28 cellular contexts compared by ENCODE assay signal in genomic region chr7:37108615-37109014, GRCh38.
DNase-seq lines count a peak whose midpoint lies in the region; ATAC-seq and TF ChIP-seq lines count a peak whose summit lies in the region.
"Had no signal": no experiment of that assay in that cellular context is flagged by ENCODE, and none has a peak within 500 bp of the region (broad histone marks: within the 10 kb centered on the region; RNA-seq: fewer than 3 reads in every experiment).

No MANE protein-coding gene starts in this region.

- peak; percentile 88 for ATAC-seq in activated naive CD8-positive, alpha-beta T cell treated with anti-CD3 and anti-CD28 coated beads, Interleukin-2, amount 50 U/mL, for 24 hours
- no peak for ATAC-seq in IMR-90 (ENCODE audit: low read depth)
- peak; percentile 75 for ATAC-seq in stimulated activated naive CD8-positive, alpha-beta T cell treated with anti-CD3 and anti-CD28 coated beads, Interleukin-15, amount 100 ng/mL, for 72 hours
- ATAC-seq in GM23338 = no peak
- ATAC-seq in HG02623 (IDR thresholded peaks at IDR 0.05; ENCODE audit: unreplicated experiment) = no peak
- ATAC-seq: GM12878, left colon had no signal

- 0 out of 2 replicates have a peak overlapping the region, but pooled peaks have one; percentile 51 for H3K14ac ChIP-seq in IMR-90 (replicated peaks; ENCODE audit: low read depth, low read length)

- H3K4me1 Mint-ChIP-seq in activated naive CD8-positive, alpha-beta T cell treated with anti-CD3 and anti-CD28 coated beads, Interleukin-2, amount 50 U/mL, for 24 hours = peaks cover 42% of the 10 kb centered on the region
- H3K4me1 Mint-ChIP-seq in activated naive CD8-positive, alpha-beta T cell treated with anti-CD3 and anti-CD28 coated beads for 36 hours = peaks cover 20% of the 10 kb centered on the region
- H3K4me1 Mint-ChIP-seq in stimulated activated naive CD8-positive, alpha-beta T cell treated with anti-CD3 and anti-CD28 coated beads, Interleukin-15, amount 100 ng/mL, for 72 hours = peaks cover 20% of the 10 kb centered on the region
- H3K4me1 Mint-ChIP-seq in GM23338 = 0 out of 3 replicates have a peak, but pooled peaks cover 6% of the 10 kb centered on the region

- TF ChIP-seq CTCF in IMR-90 (conservative IDR thresholded peaks at IDR 0.05; ENCODE audit: low read depth, low read length) = no peak
- TF ChIP-seq CTCF in esophagus muscularis mucosa (IDR thresholded peaks at IDR 0.05) = no peak
- no peak for TF ChIP-seq CTCF in GM23338 (conservative IDR thresholded peaks at IDR 0.05; ENCODE audit: low read depth in 2 of 2)

- no peak overlapping the region for H3K56ac ChIP-seq in IMR-90 (ENCODE audit: extremely low read depth, insufficient read depth, low read length)

- DNase-seq in activated naive CD8-positive, alpha-beta T cell treated with anti-CD3 and anti-CD28 coated beads, Interleukin-2, amount 50 U/mL, for 24 hours = no peak
- DNase-seq in activated naive CD8-positive, alpha-beta T cell treated with anti-CD3 and anti-CD28 coated beads for 36 hours = no peak
- DNase-seq in IMR-90 = no peak
- no peak for DNase-seq in esophagus muscularis mucosa (ENCODE audit: extremely low spot score)
- DNase-seq in stimulated activated naive CD8-positive, alpha-beta T cell treated with anti-CD3 and anti-CD28 coated beads, Interleukin-15, amount 100 ng/mL, for 72 hours = no peak
- DNase-seq in GM23338 (ENCODE audit: low spot score) = no peak
- DNase-seq: activated naive CD8-positive, alpha-beta T cell treated with anti-CD3 and anti-CD28 coated beads, Interleukin-2, amount 10 ng/mL, durations not matched to agents 7 days and 5 days; C1 segment of cervical spinal cord; colonic mucosa; COR-L47; effector CD8-positive, alpha-beta T cell; H7; immature natural killer cell; Kasumi-1; left colon; NCI-H1048; NCI-H1694; NCI-H446 treated with DMSO at 0.1 percent for 48 hours; retina; small intestine; SW 1271; transverse colon had no signal

- H2AFZ ChIP-seq in IMR-90 (replicated peaks; ENCODE audit: low read length, poor library complexity) (no peak overlapping the region), GM23338 (no peak overlapping the region)
- H2AFZ ChIP-seq: parathyroid adenoma had no signal

- TF ChIP-seq POLR2A in IMR-90 (IDR thresholded peaks at IDR 0.05; ENCODE audit: low read depth, low read length) = no peak
- no peak for TF ChIP-seq POLR2A in esophagus muscularis mucosa (IDR thresholded peaks at IDR 0.05; ENCODE audit: low read depth)

- no peaks in the 10 kb centered on the region for H3K27me3 Mint-ChIP-seq in activated naive CD8-positive, alpha-beta T cell treated with anti-CD3 and anti-CD28 coated beads, Interleukin-2, amount 50 U/mL, for 24 hours
- H3K27me3 Mint-ChIP-seq in activated naive CD8-positive, alpha-beta T cell treated with anti-CD3 and anti-CD28 coated beads for 36 hours = no peaks in the 10 kb centered on the region
- no peaks in the 10 kb centered on the region for H3K27me3 Mint-ChIP-seq in stimulated activated naive CD8-positive, alpha-beta T cell treated with anti-CD3 and anti-CD28 coated beads, Interleukin-15, amount 100 ng/mL, for 72 hours
- H3K27me3 Mint-ChIP-seq in GM23338 (ENCODE audit: insufficient read depth, low read depth, poor library complexity) = peaks cover 2% of the 10 kb centered on the region
- H3K27me3 Mint-ChIP-seq: activated naive CD8-positive, alpha-beta T cell treated with anti-CD3 and anti-CD28 coated beads, Interleukin-2, amount 10 ng/mL, durations not matched to agents 7 days and 5 days had no signal

- H3K79me1 ChIP-seq in IMR-90 (ENCODE audit: low read depth in 1 of 2, low read length in 2 of 2) = no peaks in the 10 kb centered on the region

- no peak overlapping the region for H3K9ac ChIP-seq in IMR-90 (ENCODE audit: low read depth, low read length)
- H3K9ac ChIP-seq: parathyroid adenoma had no signal

- no CpG with 5 or more reads among the region's 1 CpG for WGBS in IMR-90 (ENCODE audit: extremely low coverage in 2 of 2, insufficient read length in 1 of 2), 2 experiments
- WGBS in esophagus muscularis mucosa = 86% methylated on average over 1 of the region's 1 CpG

- H4K8ac ChIP-seq in IMR-90 (ENCODE audit: low read depth in 2 of 2, low read length in 2 of 2) = no peak overlapping the region

- no peaks in the 10 kb centered on the region for H3F3A ChIP-seq in GM23338 (replicated peaks; ENCODE audit: low read depth)

- no peak overlapping the region; the same call in 1 of the 2 replicates for H4K5ac ChIP-seq in IMR-90 (ENCODE audit: low read depth, low read length)

- no peak overlapping the region for H3K4me3 Mint-ChIP-seq in activated naive CD8-positive, alpha-beta T cell treated with anti-CD3 and anti-CD28 coated beads, Interleukin-2, amount 50 U/mL, for 24 hours
- H3K4me3 Mint-ChIP-seq in activated naive CD8-positive, alpha-beta T cell treated with anti-CD3 and anti-CD28 coated beads for 36 hours = no peak overlapping the region
- no peak overlapping the region for H3K4me3 Mint-ChIP-seq in stimulated activated naive CD8-positive, alpha-beta T cell treated with anti-CD3 and anti-CD28 coated beads, Interleukin-15, amount 100 ng/mL, for 72 hours
- H3K4me3 Mint-ChIP-seq in GM23338 = no peak overlapping the region
- H3K4me3 Mint-ChIP-seq: activated naive CD8-positive, alpha-beta T cell treated with anti-CD3 and anti-CD28 coated beads, Interleukin-2, amount 10 ng/mL, durations not matched to agents 7 days and 5 days; neural crest cell had no signal

- peak overlapping the region; percentile 88 for H3K18ac ChIP-seq in IMR-90 (ENCODE audit: low read depth, low read length)

- H3K4me2 ChIP-seq in IMR-90 (ENCODE audit: low read depth, low read length) (no peak overlapping the region), GM23338 (no peak overlapping the region)

- no peak overlapping the region for H2BK15ac ChIP-seq in IMR-90 (ENCODE audit: low read depth, low read length)

- no peak for TF ChIP-seq RAD21 in IMR-90 (IDR thresholded peaks at IDR 0.05; ENCODE audit: low read length)

- H2BK20ac ChIP-seq in IMR-90 (ENCODE audit: low read depth, low read length) = no peak overlapping the region

- BruUV-seq in IMR-90 (replicated peaks; lab: Mats Ljungman, UMichigan) = no TSS peak

- no peaks in the 10 kb centered on the region for H3K9me3 Mint-ChIP-seq in activated naive CD8-positive, alpha-beta T cell treated with anti-CD3 and anti-CD28 coated beads, Interleukin-2, amount 50 U/mL, for 24 hours
- H3K9me3 Mint-ChIP-seq in activated naive CD8-positive, alpha-beta T cell treated with anti-CD3 and anti-CD28 coated beads for 36 hours = no peaks in the 10 kb centered on the region
- no peaks in the 10 kb centered on the region for H3K9me3 Mint-ChIP-seq in stimulated activated naive CD8-positive, alpha-beta T cell treated with anti-CD3 and anti-CD28 coated beads, Interleukin-15, amount 100 ng/mL, for 72 hours
- no peaks in the 10 kb centered on the region for H3K9me3 Mint-ChIP-seq in GM23338
- H3K9me3 Mint-ChIP-seq: immature natural killer cell, neural crest cell had no signal

- intact Hi-C loops in IMR-90 (cut with micrococcal nuclease) (loop anchor here (2.0 to 5.0 kb wide), 3 partner anchors 54 to 76 kb away; no protein-coding TSS in a partner anchor), esophagus muscularis mucosa (cut with DNase I) (no loop called here)

- H3K27ac ChIP-seq in IMR-90 (ENCODE audit: insufficient read depth, low read length) (peak overlapping the region; percentile 55; the same call in 1 of the 2 replicates), esophagus muscularis mucosa (replicated peaks in 1 of 4) (peak overlapping the region; percentile 52 to 70 (median 68)), GM23338 (ENCODE audit: low read depth) (no peak overlapping the region)
- H3K27ac ChIP-seq: ascending aorta, colonic mucosa, epithelial cell of prostate, parathyroid adenoma, transverse colon had no signal

- H3K4me3 ChIP-seq in IMR-90 (ENCODE audit: insufficient read depth, low read depth, low read length) (no peak overlapping the region), esophagus muscularis mucosa (no peak overlapping the region), GM23338 (no peak overlapping the region)
- H3K4me3 ChIP-seq: ascending aorta, colonic mucosa, GM12878, transverse colon had no signal

- no peaks in the 10 kb centered on the region for H3K9me1 ChIP-seq in IMR-90 (ENCODE audit: insufficient read depth, low read length)

- H3K4ac ChIP-seq in IMR-90 (ENCODE audit: low read depth, low read length) = peak overlapping the region; percentile 81

- no peak overlapping the region for H2AK9ac ChIP-seq in IMR-90 (replicated peaks; ENCODE audit: low read depth, low read length, poor library complexity)

- H2BK5ac ChIP-seq in IMR-90 (ENCODE audit: low read depth, low read length, poor library complexity, severe bottlenecking) = peak overlapping the region; percentile 34

- H3K36me3 ChIP-seq in IMR-90 (ENCODE audit: control insufficient read depth, insufficient read depth, low read length) (no peaks in the 10 kb centered on the region), esophagus muscularis mucosa (no peaks in the 10 kb centered on the region), GM23338 (ENCODE audit: insufficient read depth) (no peaks in the 10 kb centered on the region)
- H3K36me3 ChIP-seq: ascending aorta, colonic mucosa, transverse colon had no signal

- POLR2A ChIA-PET in IMR-90 (lab: Charles Lee; ENCODE audit: unreplicated experiment) = no interaction called here

- no peak for TF ChIP-seq EP300 in esophagus muscularis mucosa (IDR thresholded peaks at IDR 0.05)

- CTCF ChIA-PET in IMR-90 (lab: Yijun Ruan, JAX) = no interaction called here

- H2AK5ac ChIP-seq in IMR-90 (ENCODE audit: low read depth, low read length) = no peak overlapping the region

- H3K23ac ChIP-seq in IMR-90 (ENCODE audit: low read depth, low read length) = peak overlapping the region; percentile 66

- H4K91ac ChIP-seq in IMR-90 (ENCODE audit: insufficient read depth, low read depth, low read length) = peak overlapping the region; percentile 62; the same call in 1 of the 2 replicates

- peaks cover 48% of the 10 kb centered on the region for H3K36me3 Mint-ChIP-seq in activated naive CD8-positive, alpha-beta T cell treated with anti-CD3 and anti-CD28 coated beads, Interleukin-2, amount 50 U/mL, for 24 hours (ENCODE audit: low read depth)
- peaks cover 41% of the 10 kb centered on the region for H3K36me3 Mint-ChIP-seq in activated naive CD8-positive, alpha-beta T cell treated with anti-CD3 and anti-CD28 coated beads for 36 hours
- H3K36me3 Mint-ChIP-seq in GM23338 (ENCODE audit: low read depth) = peaks cover 4% of the 10 kb centered on the region; the same call in 1 of the 3 replicates

- H3K9me2 ChIP-seq in GM23338 (ENCODE audit: insufficient read depth) = peaks cover 2% of the 10 kb centered on the region; the same call in 1 of the 2 replicates

- in situ Hi-C loops in IMR-90 (cut with MboI; ENCODE audit: low sequenced_read_pairs) = no loop called here

- peaks cover 2% of the 10 kb centered on the region; the same call in 1 of the 2 replicates for H3K9me3 ChIP-seq in IMR-90 (ENCODE audit: control insufficient read depth, insufficient read depth, low read length)
- no peaks in the 10 kb centered on the region for H3K9me3 ChIP-seq in esophagus muscularis mucosa
- H3K9me3 ChIP-seq: ascending aorta, colonic mucosa, transverse colon had no signal

- dilution Hi-C loops in IMR-90 (cut with HindIII; ENCODE audit: low sequenced_read_pairs, unreplicated experiment) = no loop called here

- peak overlapping the region; percentile 29 for H3K27ac Mint-ChIP-seq in activated naive CD8-positive, alpha-beta T cell treated with anti-CD3 and anti-CD28 coated beads, Interleukin-2, amount 50 U/mL, for 24 hours
- H3K27ac Mint-ChIP-seq in activated naive CD8-positive, alpha-beta T cell treated with anti-CD3 and anti-CD28 coated beads for 36 hours = no peak overlapping the region
- H3K27ac Mint-ChIP-seq in stimulated activated naive CD8-positive, alpha-beta T cell treated with anti-CD3 and anti-CD28 coated beads, Interleukin-15, amount 100 ng/mL, for 72 hours = no peak overlapping the region
- no peak overlapping the region for H3K27ac Mint-ChIP-seq in GM23338
- H3K27ac Mint-ChIP-seq: activated naive CD8-positive, alpha-beta T cell treated with anti-CD3 and anti-CD28 coated beads, Interleukin-2, amount 10 ng/mL, durations not matched to agents 7 days and 5 days had no signal

- H3K27me3 ChIP-seq in IMR-90 (ENCODE audit: control insufficient read depth, insufficient read depth, low read length) (no peaks in the 10 kb centered on the region), esophagus muscularis mucosa (no peaks in the 10 kb centered on the region), GM23338 (ENCODE audit: insufficient read depth) (no peaks in the 10 kb centered on the region)
- H3K27me3 ChIP-seq: ascending aorta, colonic mucosa, transverse colon had no signal

- H3K79me2 ChIP-seq in GM23338 (replicated peaks; ENCODE audit: insufficient read depth) = no peaks in the 10 kb centered on the region
- H3K79me2 ChIP-seq: parathyroid adenoma had no signal

- peaks cover 7% of the 10 kb centered on the region for H3K4me1 ChIP-seq in IMR-90 (ENCODE audit: control insufficient read depth, insufficient read depth, low read length)
- H3K4me1 ChIP-seq in esophagus muscularis mucosa = peaks cover 9 to 41% (median 36%) of the 10 kb centered on the region in 4 donors
- no peaks in the 10 kb centered on the region for H3K4me1 ChIP-seq in GM23338 (ENCODE audit: insufficient read depth)
- H3K4me1 ChIP-seq: ascending aorta, colonic mucosa, parathyroid adenoma had no signal

- H4K20me1 ChIP-seq in IMR-90 (ENCODE audit: insufficient read depth, low read length) = no peaks in the 10 kb centered on the region
- H4K20me1 ChIP-seq in GM23338 (replicated peaks; ENCODE audit: insufficient read depth) = no peaks in the 10 kb centered on the region

- peak overlapping the region; percentile 70; the same call in 1 of the 2 replicates for H2BK120ac ChIP-seq in IMR-90 (ENCODE audit: low read depth, low read length)

Comparison
In these comparisons a context has a peak if more than half of its experiments do, and no peak if none do; other contexts are left out.
1. ATAC-seq: peak in activated naive CD8-positive, alpha-beta T cell treated with anti-CD3 and anti-CD28 coated beads, Interleukin-2, amount 50 U/mL, for 24 hours (single experiment) and stimulated activated naive CD8-positive, alpha-beta T cell treated with anti-CD3 and anti-CD28 coated beads, Interleukin-15, amount 100 ng/mL, for 72 hours (single experiment); none in IMR-90 (single experiment), GM23338 (single experiment) and HG02623 (single experiment).